ENCODE assay signal across 14 cellular contexts in the genomic region with DNA sequence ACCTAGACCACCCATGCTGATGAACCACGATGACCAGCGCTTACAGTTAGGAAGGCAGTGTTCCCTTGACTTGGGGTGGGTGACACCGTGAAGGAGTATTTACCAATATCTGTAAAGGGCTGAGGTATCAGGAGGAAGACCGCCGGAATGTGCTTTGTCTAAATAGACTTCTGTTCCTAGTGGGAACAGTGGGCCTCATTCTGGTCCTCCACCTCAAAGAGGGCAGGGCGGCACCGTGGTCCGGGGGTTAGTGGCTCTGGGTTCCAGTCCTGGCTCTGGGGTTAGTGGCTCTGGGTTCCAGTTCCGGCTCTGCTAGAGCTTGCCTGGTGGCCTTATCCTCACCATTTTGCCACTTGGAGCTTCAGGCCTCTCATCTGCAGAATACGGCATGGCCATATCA.
DNase-seq lines count a peak whose midpoint lies in the region; ATAC-seq, FAIRE-seq and TF ChIP-seq lines count a peak whose summit lies in the region.
"Had no signal": no experiment of that assay in that cellular context is flagged by ENCODE, and none has a peak within 500 bp of the region (broad histone marks: within the 10 kb centered on the region; RNA-seq: fewer than 3 reads in every experiment).

No MANE protein-coding gene starts in this region.

- no peak overlapping the region for H3K27ac Mint-ChIP-seq in CD8-positive, alpha-beta T cell
- H3K27ac Mint-ChIP-seq: IgD-negative memory B cell had no signal

- peaks cover 18% of the 10 kb centered on the region for H3K27me3 Mint-ChIP-seq in CD8-positive, alpha-beta T cell (ENCODE audit: low read depth)

- H3K4me1 ChIP-seq in A549, result peaks cover 59% of the 10 kb centered on the region
- H3K4me1 ChIP-seq in RWPE2 (ENCODE audit: insufficient read depth, poor library complexity, severe bottlenecking), result peaks cover 13% of the 10 kb centered on the region
- no peaks in the 10 kb centered on the region for H3K4me1 ChIP-seq in CD8-positive, alpha-beta T cell (ENCODE audit: insufficient read depth, low read length)

- WGBS in A549 (ENCODE audit: missing lambda C conversion rate), result 93% methylated on average over 4 of the region's 10 CpGs

- no peak for TF ChIP-seq EP300 in A549 (IDR thresholded peaks at IDR 0.05)

- no peak for FAIRE-seq in A549 (lab: Jason Lieb, UNC)

- ATAC-seq in A549 (no peak), RWPE2 (ENCODE audit: low read depth) (no peak), HG03097 (IDR thresholded peaks at IDR 0.05; ENCODE audit: low FRiP score, unreplicated experiment) (no peak)
- no peak for ATAC-seq in CD8-positive, alpha-beta T cell

- CTCF ChIA-PET in A549 (lab: Yijun Ruan, JAX), result interaction anchor here (0.5 to 2.6 kb wide), 16 partner anchors 8 to 945 kb away, joined by 3 to 16 read pairs (median 3); no protein-coding TSS in a partner anchor
- CTCF ChIA-PET in CD8-positive, alpha-beta T cell (lab: Charles Lee), result interaction anchor here (1.7 kb wide), 1 partner anchor 250 kb away, joined by 13 read pairs; no protein-coding TSS in a partner anchor

- intact Hi-C loops in posterior vena cava (cut with DNase I), result loop anchor here in 1 of 2 donors (1.0 kb wide), 1 partner anchor 15 kb away; no protein-coding TSS in a partner anchor
- intact Hi-C loops in CD8-positive, alpha-beta T cell (cut with DNase I, micrococcal nuclease), result loop anchor here (1.0 to 5.0 kb wide), 4 partner anchors 91 to 920 kb away; no protein-coding TSS in a partner anchor

- peak overlapping the region; percentile 24; the same call in 1 of the 3 replicates for H3K4me2 ChIP-seq in A549
- H3K4me2 ChIP-seq: SK-N-SH had no signal

- DNase-seq in A549 (ENCODE audit: low read depth in 1 of 2, low spot score in 1 of 2) (no peak), RWPE2 (ENCODE audit: low spot score) (peak; percentile 16), islet precursor cell (peak; percentile 37), posterior vena cava (ENCODE audit: low spot score) (peak; percentile 67), NCI-H2227 (lab: John Stamatoyannopoulos, UW; ENCODE audit: unreplicated experiment) (no peak)
- DNase-seq in CD8-positive, alpha-beta T cell, result no peak
- DNase-seq: GOT3, MG63, NCI-H1048 had no signal

- H3K9me3 ChIP-seq in A549 (no peaks in the 10 kb centered on the region), RWPE2 (ENCODE audit: severe bottlenecking) (no peaks in the 10 kb centered on the region)
- H3K9me3 ChIP-seq in CD8-positive, alpha-beta T cell (ENCODE audit: low read length), result no peaks in the 10 kb centered on the region
- H3K9me3 ChIP-seq: MG63, SK-N-SH had no signal

- no peak for TF ChIP-seq CTCF in A549 (IDR thresholded peaks at IDR 0.05)
- TF ChIP-seq CTCF in RWPE2 (IDR thresholded peaks at IDR 0.05; ENCODE audit: poor library complexity, severe bottlenecking), result no peak
- TF ChIP-seq CTCF in CD8-positive, alpha-beta T cell (IDR thresholded peaks at IDR 0.05), result no peak

- TF ChIP-seq POLR2A in A549 (IDR thresholded peaks at IDR 0.05; ENCODE audit: low read length), result no peak

- H3K9me3 Mint-ChIP-seq in CD8-positive, alpha-beta T cell, result no peaks in the 10 kb centered on the region

- H3K4me1 Mint-ChIP-seq in CD8-positive, alpha-beta T cell (ENCODE audit: low read depth), result peaks cover 5% of the 10 kb centered on the region

- H3K4me3 Mint-ChIP-seq in CD8-positive, alpha-beta T cell, result no peak overlapping the region
- H3K4me3 Mint-ChIP-seq: IgD-negative memory B cell had no signal

- no peaks in the 10 kb centered on the region for H3K36me3 ChIP-seq in RWPE2 (ENCODE audit: low read depth)
- no peaks in the 10 kb centered on the region for H3K36me3 ChIP-seq in CD8-positive, alpha-beta T cell (ENCODE audit: insufficient read depth, low read length)
- H3K36me3 ChIP-seq: MG63 had no signal

- no peaks in the 10 kb centered on the region for H3K36me3 Mint-ChIP-seq in CD8-positive, alpha-beta T cell
- H3K36me3 Mint-ChIP-seq: IgD-negative memory B cell had no signal

- no peak overlapping the region for H3K4me3 ChIP-seq in A549
- H3K4me3 ChIP-seq in RWPE2 (ENCODE audit: severe bottlenecking), result no peak overlapping the region
- H3K4me3 ChIP-seq in CD8-positive, alpha-beta T cell (ENCODE audit: low read depth, low read length), result no peak overlapping the region
- H3K4me3 ChIP-seq: MG63 had no signal

- H3K27ac ChIP-seq in A549 (peak overlapping the region; percentile 81 to 91), RWPE2 (ENCODE audit: poor library complexity, severe bottlenecking) (no peak overlapping the region)
- H3K27ac ChIP-seq in CD8-positive, alpha-beta T cell (ENCODE audit: low read depth, low read length), result no peak overlapping the region
- H3K27ac ChIP-seq: C4-2B, RWPE1 had no signal

- POLR2A ChIA-PET in A549 (lab: Yijun Ruan, JAX), result no interaction called here
- POLR2A ChIA-PET in CD8-positive, alpha-beta T cell (lab: Charles Lee), result no interaction called here

- TF ChIP-seq RAD21 in A549 (conservative IDR thresholded peaks at IDR 0.05 in 1 of 2, IDR thresholded peaks at IDR 0.05 in 1 of 2), result no peak

- no peaks in the 10 kb centered on the region for H3K27me3 ChIP-seq in RWPE2 (ENCODE audit: insufficient read depth, poor library complexity, severe bottlenecking)
- H3K27me3 ChIP-seq in CD8-positive, alpha-beta T cell (ENCODE audit: insufficient read depth, low read length), result peaks cover 4% of the 10 kb centered on the region
- H3K27me3 ChIP-seq: MG63 had no signal

TF ChIP-seq in A549, 52 proteins besides CTCF, POLR2A, EP300 and RAD21:
- TF ChIP-seq HOXB5 (CRISPR knock-in tag; IDR thresholded peaks at IDR 0.05), result no peak
- no peak for TF ChIP-seq FOSB (CRISPR knock-in tag; IDR thresholded peaks at IDR 0.05)
- TF ChIP-seq CBX8 (IDR thresholded peaks at IDR 0.05), result no peak
- TF ChIP-seq FOXS1 (CRISPR knock-in tag; IDR thresholded peaks at IDR 0.05), result no peak
- TF ChIP-seq KDM1A (IDR thresholded peaks at IDR 0.05; ENCODE audit: low read depth), result no peak
- TF ChIP-seq, protein P1, sequence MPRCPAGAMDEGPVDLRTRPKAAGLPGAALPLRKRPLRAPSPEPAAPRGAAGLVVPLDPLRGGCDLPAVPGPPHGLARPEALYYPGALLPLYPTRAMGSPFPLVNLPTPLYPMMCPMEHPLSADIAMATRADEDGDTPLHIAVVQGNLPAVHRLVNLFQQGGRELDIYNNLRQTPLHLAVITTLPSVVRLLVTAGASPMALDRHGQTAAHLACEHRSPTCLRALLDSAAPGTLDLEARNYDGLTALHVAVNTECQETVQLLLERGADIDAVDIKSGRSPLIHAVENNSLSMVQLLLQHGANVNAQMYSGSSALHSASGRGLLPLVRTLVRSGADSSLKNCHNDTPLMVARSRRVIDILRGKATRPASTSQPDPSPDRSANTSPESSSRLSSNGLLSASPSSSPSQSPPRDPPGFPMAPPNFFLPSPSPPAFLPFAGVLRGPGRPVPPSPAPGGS (IDR thresholded peaks at IDR 0.05), result no peak
- no peak for TF ChIP-seq FOSL2 (IDR thresholded peaks at IDR 0.05)
- TF ChIP-seq FOSL2 (CRISPR knock-in tag; IDR thresholded peaks at IDR 0.05), result no peak
- TF ChIP-seq, protein P2, sequence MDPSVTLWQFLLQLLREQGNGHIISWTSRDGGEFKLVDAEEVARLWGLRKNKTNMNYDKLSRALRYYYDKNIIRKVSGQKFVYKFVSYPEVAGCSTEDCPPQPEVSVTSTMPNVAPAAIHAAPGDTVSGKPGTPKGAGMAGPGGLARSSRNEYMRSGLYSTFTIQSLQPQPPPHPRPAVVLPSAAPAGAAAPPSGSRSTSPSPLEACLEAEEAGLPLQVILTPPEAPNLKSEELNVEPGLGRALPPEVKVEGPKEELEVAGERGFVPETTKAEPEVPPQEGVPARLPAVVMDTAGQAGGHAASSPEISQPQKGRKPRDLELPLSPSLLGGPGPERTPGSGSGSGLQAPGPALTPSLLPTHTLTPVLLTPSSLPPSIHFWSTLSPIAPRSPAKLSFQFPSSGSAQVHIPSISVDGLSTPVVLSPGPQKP (IDR thresholded peaks at IDR 0.05; ENCODE audit: low read depth, low read length), result no peak

Comparison
In these comparisons a context has a peak if more than half of its experiments do, and no peak if none do; other contexts are left out.
1. DNase-seq: peak in RWPE2 (single experiment), islet precursor cell (single experiment) and posterior vena cava (single experiment); none in A549 (0 of 2), NCI-H2227 (single experiment) and CD8-positive, alpha-beta T cell (0 of 7).
2. H3K27ac ChIP-seq: peak in A549 (2 of 2); none in RWPE2 (single experiment) and CD8-positive, alpha-beta T cell (single experiment).